1 cellular context compared by ENCODE assay signal in genomic region chr15:40952901-40953712, GRCh38.
TF ChIP-seq lines count a peak whose summit lies in the region.

CHAC1 (plus strand) TSS chr15:40953471; CDS start chr15:40953584, 113 bp downstream.

TF ChIP-seq in HEK293, 187 proteins besides CTCF, POLR2A, EP300 and RAD21 (continued from another document and continues in another):
- TF ChIP-seq ZBTB49 (tag by site-specific recombination; IDR thresholded peaks at IDR 0.05; ENCODE audit: low read depth), result no peak
- peak; percentile 80; the same call in 1 of the 2 replicates for TF ChIP-seq ZNF76 (tag by site-specific recombination; IDR thresholded peaks at IDR 0.05; ENCODE audit: borderline replicate concordance, low read depth)
- TF ChIP-seq REPIN1 (tag by site-specific recombination; IDR thresholded peaks at IDR 0.05; ENCODE audit: low read depth), result no peak
- no peak for TF ChIP-seq ZNF585B (tag by site-specific recombination; IDR thresholded peaks at IDR 0.05)
- peak; percentile 39; the same call in 1 of the 2 replicates for TF ChIP-seq ZNF19 (tag by site-specific recombination; IDR thresholded peaks at IDR 0.05; ENCODE audit: low read depth)
- TF ChIP-seq TRIM28 (IDR thresholded peaks at IDR 0.05; ENCODE audit: borderline replicate concordance, low read length), result no peak
- TF ChIP-seq PATZ1 (tag by site-specific recombination; IDR thresholded peaks at IDR 0.05), result peak; percentile 96
- peak; percentile 83 for TF ChIP-seq ZNF335 (tag by site-specific recombination; conservative IDR thresholded peaks at IDR 0.05)
- TF ChIP-seq ZNF510 (tag by site-specific recombination; IDR thresholded peaks at IDR 0.05; ENCODE audit: insufficient replicate concordance), result no peak
- no peak for TF ChIP-seq ZNF223 (tag by site-specific recombination; IDR thresholded peaks at IDR 0.05)
- no peak for TF ChIP-seq ZNF362 (tag by site-specific recombination; IDR thresholded peaks at IDR 0.05)
- no peak for TF ChIP-seq TCF7L2 (IDR thresholded peaks at IDR 0.05; ENCODE audit: borderline replicate concordance, low read depth, low read length)
- no peak; the same call in 1 of the 2 replicates for TF ChIP-seq ZNF768 (tag by site-specific recombination; IDR thresholded peaks at IDR 0.05)
- no peak for TF ChIP-seq ZNF549 (tag by site-specific recombination; IDR thresholded peaks at IDR 0.05)
- TF ChIP-seq SP3 (tag by site-specific recombination; IDR thresholded peaks at IDR 0.05), result peak; percentile 83
- TF ChIP-seq ZNF341 (tag by site-specific recombination; IDR thresholded peaks at IDR 0.05; ENCODE audit: low read depth), result 0 out of 2 replicates have a peak, but pooled peaks have one; percentile 18
- no peak for TF ChIP-seq ZNF2 (tag by site-specific recombination; IDR thresholded peaks at IDR 0.05)
- no peak; the same call in 1 of the 2 replicates for TF ChIP-seq ZBTB11 (tag by site-specific recombination; conservative IDR thresholded peaks at IDR 0.05; ENCODE audit: low read depth)
- TF ChIP-seq MYNN (tag by site-specific recombination; IDR thresholded peaks at IDR 0.05; ENCODE audit: borderline replicate concordance), result no peak
- TF ChIP-seq ZNF830 (tag by site-specific recombination; IDR thresholded peaks at IDR 0.05; ENCODE audit: low read depth), result no peak
- TF ChIP-seq ATF2 (tag by site-specific recombination; IDR thresholded peaks at IDR 0.05; ENCODE audit: low read depth), result no peak
- TF ChIP-seq ZFHX2 (tag by site-specific recombination; conservative IDR thresholded peaks at IDR 0.05), result peak; percentile 70
- TF ChIP-seq ZNF747 (tag by site-specific recombination; IDR thresholded peaks at IDR 0.05), result no peak
- no peak for TF ChIP-seq ZNF621 (tag by site-specific recombination; IDR thresholded peaks at IDR 0.05)
- no peak for TF ChIP-seq ZNF548 (tag by site-specific recombination; IDR thresholded peaks at IDR 0.05)
- TF ChIP-seq ZNF580 (tag by site-specific recombination; IDR thresholded peaks at IDR 0.05), result no peak
- TF ChIP-seq YY2 (tag by site-specific recombination; IDR thresholded peaks at IDR 0.05), result 0 out of 2 replicates have a peak, but pooled peaks have one; percentile 7
- no peak for TF ChIP-seq BCL11A (tag by site-specific recombination; IDR thresholded peaks at IDR 0.05; ENCODE audit: low read depth)
- TF ChIP-seq REST (tag by site-specific recombination; IDR thresholded peaks at IDR 0.05), result no peak
- 0 out of 2 replicates have a peak, but pooled peaks have one; percentile 22 for TF ChIP-seq OSR2 (tag by site-specific recombination; IDR thresholded peaks at IDR 0.05)
- no peak for TF ChIP-seq BCL6B (tag by site-specific recombination; IDR thresholded peaks at IDR 0.05)
- TF ChIP-seq ZBTB44 (tag by site-specific recombination; IDR thresholded peaks at IDR 0.05), result peak; percentile 34
- TF ChIP-seq ZNF132 (tag by site-specific recombination; IDR thresholded peaks at IDR 0.05; ENCODE audit: borderline replicate concordance), result no peak
- TF ChIP-seq MEIS1 (CRISPR knock-in tag; IDR thresholded peaks at IDR 0.05; ENCODE audit: borderline replicate concordance), result no peak
- peak; percentile 91 for TF ChIP-seq ZBTB20 (tag by site-specific recombination; IDR thresholded peaks at IDR 0.05)
- TF ChIP-seq RBAK (tag by site-specific recombination; IDR thresholded peaks at IDR 0.05), result no peak
- TF ChIP-seq ZNF202 (tag by site-specific recombination; IDR thresholded peaks at IDR 0.05; ENCODE audit: borderline replicate concordance), result no peak
- peak; percentile 65; the same call in 1 of the 2 replicates for TF ChIP-seq KLF7 (tag by site-specific recombination; IDR thresholded peaks at IDR 0.05; ENCODE audit: borderline replicate concordance)
- TF ChIP-seq ZNF610 (tag by site-specific recombination; IDR thresholded peaks at IDR 0.05; ENCODE audit: borderline replicate concordance), result no peak
- no peak for TF ChIP-seq ZNF639 (tag by site-specific recombination; IDR thresholded peaks at IDR 0.05)
- TF ChIP-seq HOXA7 (CRISPR knock-in tag; IDR thresholded peaks at IDR 0.05; ENCODE audit: borderline replicate concordance), result no peak
- TF ChIP-seq ZNF146 (tag by site-specific recombination; IDR thresholded peaks at IDR 0.05), result no peak
